ENCODE assay signal across 1 cellular context in the genomic region with DNA sequence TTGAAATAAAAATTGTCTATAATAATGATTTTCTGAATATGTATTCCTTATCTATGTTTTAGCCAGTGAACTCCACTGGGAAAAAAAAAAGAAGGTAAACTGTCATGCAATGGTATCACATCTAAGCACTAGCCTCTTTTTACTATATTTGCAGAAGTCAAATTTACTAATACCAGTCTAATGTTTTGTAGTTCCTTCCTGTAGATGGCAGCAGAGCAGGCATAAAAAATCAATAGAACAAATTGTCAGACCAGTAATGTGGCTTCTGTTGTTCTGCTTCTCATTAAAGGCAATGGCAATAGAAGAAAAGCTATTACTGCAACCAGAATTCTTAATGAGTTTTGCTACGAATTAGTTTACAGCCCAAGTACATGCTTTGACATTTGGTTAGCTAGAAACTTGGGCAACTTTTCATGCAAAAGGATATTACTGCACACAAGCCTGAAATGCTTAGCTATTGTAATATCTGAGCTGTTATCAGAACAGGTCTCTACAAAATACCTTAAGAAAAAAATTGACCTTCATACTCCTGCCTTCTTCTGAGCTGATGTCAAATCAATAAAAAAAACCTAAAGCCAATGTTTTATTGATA.
TF ChIP-seq lines count a peak whose summit lies in the region.

No MANE protein-coding gene starts in this region.

TF ChIP-seq in H1, 55 proteins besides CTCF, POLR2A, EP300 and RAD21:
- TF ChIP-seq CHD7 (IDR thresholded peaks at IDR 0.05; ENCODE audit: insufficient replicate concordance, low read length): no peak
- TF ChIP-seq CBX5 (IDR thresholded peaks at IDR 0.05; ENCODE audit: low read depth, low read length): no peak
- no peak for TF ChIP-seq KDM1A (IDR thresholded peaks at IDR 0.05; ENCODE audit: borderline replicate concordance, low read length)
- TF ChIP-seq TAF7 (optimal IDR thresholded peaks at IDR 0.05; ENCODE audit: borderline replicate concordance, low read depth, low read length): no peak
- no peak for TF ChIP-seq FOSL1 (IDR thresholded peaks at IDR 0.05; ENCODE audit: insufficient read depth, low read depth, low read length)
- no peak for TF ChIP-seq RXRA (IDR thresholded peaks at IDR 0.05; ENCODE audit: insufficient read depth, low read depth, low read length)
- TF ChIP-seq, protein P1, sequence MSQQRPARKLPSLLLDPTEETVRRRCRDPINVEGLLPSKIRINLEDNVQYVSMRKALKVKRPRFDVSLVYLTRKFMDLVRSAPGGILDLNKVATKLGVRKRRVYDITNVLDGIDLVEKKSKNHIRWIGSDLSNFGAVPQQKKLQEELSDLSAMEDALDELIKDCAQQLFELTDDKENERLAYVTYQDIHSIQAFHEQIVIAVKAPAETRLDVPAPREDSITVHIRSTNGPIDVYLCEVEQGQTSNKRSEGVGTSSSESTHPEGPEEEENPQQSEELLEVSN (IDR thresholded peaks at IDR 0.05): no peak
- TF ChIP-seq ZNF274 (IDR thresholded peaks at IDR 0.05; ENCODE audit: borderline replicate concordance, extremely low read depth, low read length): no peak
- no peak for TF ChIP-seq TCF12 (IDR thresholded peaks at IDR 0.05; ENCODE audit: low read depth, low read length)
- TF ChIP-seq SAP30 (IDR thresholded peaks at IDR 0.05; ENCODE audit: insufficient read depth, insufficient replicate concordance, low read length): no peak
- no peak for TF ChIP-seq SP4 (IDR thresholded peaks at IDR 0.05; ENCODE audit: low read length)
- TF ChIP-seq CBX8 (IDR thresholded peaks at IDR 0.05; ENCODE audit: borderline replicate concordance, low read depth, low read length): no peak
- no peak for TF ChIP-seq ATF3 (IDR thresholded peaks at IDR 0.05; ENCODE audit: insufficient read depth, low read depth, low read length)
- TF ChIP-seq SUZ12 (IDR thresholded peaks at IDR 0.05; ENCODE audit: low read length): no peak
